1 cellular context compared by ENCODE assay signal in the genomic region with DNA sequence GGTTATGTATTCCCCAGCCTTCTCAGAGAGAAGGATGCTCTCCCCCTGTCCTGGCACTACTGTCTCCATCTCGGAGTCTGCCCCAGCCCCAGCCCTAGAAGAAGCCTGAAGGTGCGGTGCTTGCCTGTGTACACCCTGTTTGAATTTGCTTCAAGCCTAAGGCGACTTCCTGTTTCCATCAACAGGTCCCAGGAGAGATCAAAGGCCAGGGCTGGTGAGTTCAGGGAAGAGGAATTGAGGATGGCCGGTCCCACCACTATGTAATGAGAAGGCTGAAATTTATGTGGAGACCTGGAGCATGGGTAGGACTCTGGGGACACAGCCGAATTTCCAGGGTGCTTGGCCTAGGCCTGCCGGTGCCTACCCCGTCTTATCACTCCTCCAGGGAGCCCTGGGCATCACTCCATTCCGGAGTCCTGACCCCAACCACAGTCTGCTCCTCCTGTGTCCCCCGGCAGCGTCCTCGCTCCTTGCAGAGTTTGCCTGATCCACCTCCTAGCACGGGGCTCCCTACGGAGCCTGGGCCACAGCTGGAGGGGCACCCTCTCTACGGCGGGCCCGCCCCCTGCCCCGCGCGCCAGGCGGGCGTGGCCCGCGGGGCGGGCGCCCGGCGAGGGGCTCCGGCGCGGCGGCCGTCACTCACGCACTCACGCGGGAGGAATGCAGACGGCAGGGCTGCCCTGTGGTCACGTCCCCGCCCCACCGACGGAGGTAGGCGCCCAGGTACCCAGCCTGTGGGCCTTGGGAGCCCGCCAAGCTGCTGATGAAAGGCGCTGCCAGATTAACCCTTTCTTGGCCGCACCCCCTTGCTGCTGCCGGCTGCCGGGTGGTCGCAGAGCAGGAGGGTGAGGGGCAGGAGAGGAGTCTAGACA.
A peak's percentile ranks its signal among the peaks of the same experiment; 100 is the strongest.
TF ChIP-seq lines count a peak whose summit lies in the region.

No MANE protein-coding gene starts in this region.

TF ChIP-seq in HEK293, 187 proteins besides CTCF, POLR2A, EP300 and RAD21 (continued from another document):
- no peak for TF ChIP-seq ZNF561 (tag by site-specific recombination; IDR thresholded peaks at IDR 0.05; ENCODE audit: borderline replicate concordance)
- peak; percentile 37 for TF ChIP-seq SP3 (tag by site-specific recombination; IDR thresholded peaks at IDR 0.05)
- TF ChIP-seq ZFHX2 (tag by site-specific recombination; conservative IDR thresholded peaks at IDR 0.05), result 0 out of 2 replicates have a peak, but pooled peaks have one; percentile 12
- peak; percentile 36 for TF ChIP-seq ZIC2 (tag by site-specific recombination; IDR thresholded peaks at IDR 0.05)
- peak; percentile 92 for TF ChIP-seq ZBTB20 (tag by site-specific recombination; IDR thresholded peaks at IDR 0.05)
- no peak for TF ChIP-seq ZNF133 (tag by site-specific recombination; IDR thresholded peaks at IDR 0.05)
- TF ChIP-seq SETDB1 (IDR thresholded peaks at IDR 0.05; ENCODE audit: insufficient read length, low read length), result no peak
- TF ChIP-seq ZNF214 (tag by site-specific recombination; IDR thresholded peaks at IDR 0.05; ENCODE audit: borderline replicate concordance), result no peak
- no peak for TF ChIP-seq KLF8 (tag by site-specific recombination; IDR thresholded peaks at IDR 0.05)
- no peak for TF ChIP-seq ZNF354C (tag by site-specific recombination; IDR thresholded peaks at IDR 0.05; ENCODE audit: borderline replicate concordance, low read depth)
- peak; percentile 90 for TF ChIP-seq SCRT2 (tag by site-specific recombination; IDR thresholded peaks at IDR 0.05)
- no peak for TF ChIP-seq ZSCAN5A (tag by site-specific recombination; IDR thresholded peaks at IDR 0.05)
- TF ChIP-seq ZNF398 (tag by site-specific recombination; IDR thresholded peaks at IDR 0.05), result 0 out of 2 replicates have a peak, but pooled peaks have one; percentile 15
- peak; percentile 59; the same call in 1 of the 2 replicates for TF ChIP-seq ZNF777 (tag by site-specific recombination; IDR thresholded peaks at IDR 0.05; ENCODE audit: borderline replicate concordance)
- no peak for TF ChIP-seq ZNF10 (tag by site-specific recombination; IDR thresholded peaks at IDR 0.05)
- TF ChIP-seq, protein P1, sequence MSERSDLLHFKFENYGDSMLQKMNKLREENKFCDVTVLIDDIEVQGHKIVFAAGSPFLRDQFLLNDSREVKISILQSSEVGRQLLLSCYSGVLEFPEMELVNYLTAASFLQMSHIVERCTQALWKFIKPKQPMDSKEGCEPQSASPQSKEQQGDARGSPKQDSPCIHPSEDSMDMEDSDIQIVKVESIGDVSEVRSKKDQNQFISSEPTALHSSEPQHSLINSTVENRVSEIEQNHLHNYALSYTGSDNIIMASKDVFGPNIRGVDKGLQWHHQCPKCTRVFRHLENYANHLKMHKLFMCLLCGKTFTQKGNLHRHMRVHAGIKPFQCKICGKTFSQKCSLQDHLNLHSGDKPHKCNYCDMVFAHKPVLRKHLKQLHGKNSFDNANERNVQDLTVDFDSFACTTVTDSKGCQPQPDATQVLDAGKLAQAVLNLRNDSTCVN (tag by site-specific recombination; optimal IDR thresholded peaks at IDR 0.05), result peak; percentile 35
- TF ChIP-seq SP2 (tag by site-specific recombination; IDR thresholded peaks at IDR 0.05), result peak; percentile 7; the same call in 1 of the 2 replicates
- TF ChIP-seq GFI1B (tag by site-specific recombination; IDR thresholded peaks at IDR 0.05), result no peak
- TF ChIP-seq ZNF266 (tag by site-specific recombination; IDR thresholded peaks at IDR 0.05; ENCODE audit: low read depth), result no peak
- no peak for TF ChIP-seq ZNF155 (tag by site-specific recombination; IDR thresholded peaks at IDR 0.05)
- no peak for TF ChIP-seq REPIN1 (tag by site-specific recombination; IDR thresholded peaks at IDR 0.05; ENCODE audit: low read depth)
- TF ChIP-seq ZNF302 (tag by site-specific recombination; IDR thresholded peaks at IDR 0.05; ENCODE audit: low read depth), result no peak
- TF ChIP-seq PATZ1 (tag by site-specific recombination; IDR thresholded peaks at IDR 0.05), result peak; percentile 33; the same call in 1 of the 2 replicates
- TF ChIP-seq ZNF776 (tag by site-specific recombination; IDR thresholded peaks at IDR 0.05; ENCODE audit: borderline replicate concordance), result no peak
- TF ChIP-seq ZNF654 (tag by site-specific recombination; IDR thresholded peaks at IDR 0.05; ENCODE audit: low read depth), result no peak
- TF ChIP-seq YY2 (tag by site-specific recombination; IDR thresholded peaks at IDR 0.05), result no peak
- TF ChIP-seq ZNF624 (tag by site-specific recombination; IDR thresholded peaks at IDR 0.05), result no peak
- no peak for TF ChIP-seq PRDM6 (tag by site-specific recombination; IDR thresholded peaks at IDR 0.05)
- no peak for TF ChIP-seq ZNF391 (tag by site-specific recombination; IDR thresholded peaks at IDR 0.05; ENCODE audit: borderline replicate concordance, low read depth)
- no peak for TF ChIP-seq ZNF514 (tag by site-specific recombination; IDR thresholded peaks at IDR 0.05)
